ENCODE assay signal across 8 cellular contexts in genomic region chr5:59799668-59800374, GRCh38.
DNase-seq lines count a peak whose midpoint lies in the region; ATAC-seq and TF ChIP-seq lines count a peak whose summit lies in the region.

No MANE protein-coding gene starts in this region.

- H3K36me3 ChIP-seq in OCI-LY1 (ENCODE audit: insufficient read depth, low read length): no peaks in the 10 kb centered on the region
- no peaks in the 10 kb centered on the region for H3K36me3 ChIP-seq in testis (ENCODE audit: low read depth, missing control alignments)

- no peak overlapping the region for H3K4me2 ChIP-seq in OCI-LY1 (ENCODE audit: low read length)

- H3K4me1 ChIP-seq in OCI-LY1 (ENCODE audit: insufficient read depth, low read length, severe bottlenecking) (peaks cover 9% of the 10 kb centered on the region), testis (no peaks in the 10 kb centered on the region)

- H4K20me1 ChIP-seq in OCI-LY1 (ENCODE audit: insufficient read depth, low read length): no peaks in the 10 kb centered on the region

- H3K9ac ChIP-seq in OCI-LY1 (ENCODE audit: low read length): no peak overlapping the region

- intact Hi-C loops in testis (cut with DNase I; ENCODE audit: low total_unique reads): no loop called here

- no peak overlapping the region for H3K27ac ChIP-seq in OCI-LY1 (ENCODE audit: low read depth, low read length, poor library complexity, severe bottlenecking)
- no peak overlapping the region for H3K27ac ChIP-seq in testis

- TF ChIP-seq POLR2A in testis (IDR thresholded peaks at IDR 0.05): no peak

- DNase-seq in DMS153 treated with DMSO at 0.1 percent for 48 hours (lab: John Stamatoyannopoulos, UW; ENCODE audit: unreplicated experiment) (peak; percentile 12), DMS153 (lab: John Stamatoyannopoulos, UW) (no peak), cerebellum (ENCODE audit: low spot score) (peak; percentile 44), left kidney (ENCODE audit: low read depth, low spot score) (peak; percentile 72), testis (no peak)

- H3F3A ChIP-seq in OCI-LY1 (ENCODE audit: insufficient read depth, low read length): no peaks in the 10 kb centered on the region

- TF ChIP-seq CTCF in OCI-LY1 (IDR thresholded peaks at IDR 0.05; ENCODE audit: low read length) (peak; percentile 67), testis (IDR thresholded peaks at IDR 0.05) (peak in 2 of 3 experiments; percentile 81 to 86)

- peak; percentile 32 for ATAC-seq in GM19467 (IDR thresholded peaks at IDR 0.05; ENCODE audit: unreplicated experiment)
- ATAC-seq in HG03469 (IDR thresholded peaks at IDR 0.05; ENCODE audit: unreplicated experiment): peak; percentile 33

- H3K9me3 ChIP-seq in OCI-LY1 (ENCODE audit: low read length): no peaks in the 10 kb centered on the region
- H3K9me3 ChIP-seq in testis: no peaks in the 10 kb centered on the region

- no peaks in the 10 kb centered on the region for H3K9me2 ChIP-seq in OCI-LY1 (ENCODE audit: low read depth, low read length)

- H3K27me3 ChIP-seq in OCI-LY1 (ENCODE audit: insufficient read depth, low read length) (no peaks in the 10 kb centered on the region), testis (no peaks in the 10 kb centered on the region)

- 23 to 25% methylated on average over 6 of the region's 6 CpGs for WGBS in testis, 2 donors

- no peak overlapping the region for H2AFZ ChIP-seq in OCI-LY1 (ENCODE audit: low read length)

- no peaks in the 10 kb centered on the region for H3K79me2 ChIP-seq in OCI-LY1 (ENCODE audit: insufficient read depth, low read length)

- H3K4me3 ChIP-seq in OCI-LY1 (ENCODE audit: low read depth, low read length, poor library complexity, severe bottlenecking) (no peak overlapping the region), testis (no peak overlapping the region)

Comparison
In these comparisons a context has a peak if more than half of its experiments do, and no peak if none do; other contexts are left out.
1. DNase-seq: peak in DMS153 treated with DMSO at 0.1 percent for 48 hours (single experiment), cerebellum (single experiment) and left kidney (single experiment); none in DMS153 (single experiment) and testis (single experiment).